1 cellular context compared by ENCODE assay signal in the genomic region with DNA sequence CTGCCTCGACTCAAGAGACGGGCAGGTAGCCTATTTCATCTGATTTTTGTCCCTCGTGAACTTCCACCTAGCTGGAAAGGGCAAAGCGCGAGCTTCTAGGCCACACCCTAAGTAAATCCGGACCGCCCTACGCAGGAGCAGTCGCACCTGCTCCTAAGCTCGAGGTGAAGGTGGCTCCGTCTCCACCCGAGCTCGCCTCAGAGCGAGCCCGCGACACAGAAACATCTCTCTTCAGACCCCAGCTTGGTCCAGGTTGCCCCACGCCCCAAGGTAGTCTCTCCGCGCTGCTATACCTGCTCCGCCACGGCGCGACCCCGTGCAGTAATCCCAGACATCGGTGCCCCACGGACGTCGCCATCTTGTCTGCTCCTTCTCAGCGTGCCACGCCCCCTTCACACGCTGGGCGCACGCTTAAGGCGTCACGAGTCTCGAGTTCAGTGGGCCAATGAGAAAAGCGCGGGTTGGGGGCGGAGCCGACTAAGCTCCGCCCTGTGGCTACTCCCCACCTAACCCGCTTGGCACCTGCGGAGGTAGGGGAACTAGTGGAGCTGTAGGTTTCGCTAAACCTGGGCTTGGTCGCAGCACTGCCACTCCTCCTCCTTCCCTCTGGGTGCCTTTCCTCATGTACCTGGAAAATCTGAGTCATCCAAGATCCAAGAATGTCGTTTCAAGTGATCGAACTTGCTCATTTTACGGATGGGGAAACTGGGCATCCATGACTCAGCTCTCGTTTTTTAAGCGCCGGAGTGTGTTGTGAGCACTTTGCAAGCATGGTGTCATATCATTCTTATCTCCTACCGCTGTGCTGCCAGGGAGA.
TF ChIP-seq lines count a peak whose summit lies in the region.

A gene (minus strand): TSS at position 365 of the 817 bp plus-strand sequence. CDS start 7 bp downstream, at position 358.

TF ChIP-seq in GM23338, 12 proteins besides CTCF, POLR2A, EP300 and RAD21 (continued from another document):
- TF ChIP-seq, protein P1, sequence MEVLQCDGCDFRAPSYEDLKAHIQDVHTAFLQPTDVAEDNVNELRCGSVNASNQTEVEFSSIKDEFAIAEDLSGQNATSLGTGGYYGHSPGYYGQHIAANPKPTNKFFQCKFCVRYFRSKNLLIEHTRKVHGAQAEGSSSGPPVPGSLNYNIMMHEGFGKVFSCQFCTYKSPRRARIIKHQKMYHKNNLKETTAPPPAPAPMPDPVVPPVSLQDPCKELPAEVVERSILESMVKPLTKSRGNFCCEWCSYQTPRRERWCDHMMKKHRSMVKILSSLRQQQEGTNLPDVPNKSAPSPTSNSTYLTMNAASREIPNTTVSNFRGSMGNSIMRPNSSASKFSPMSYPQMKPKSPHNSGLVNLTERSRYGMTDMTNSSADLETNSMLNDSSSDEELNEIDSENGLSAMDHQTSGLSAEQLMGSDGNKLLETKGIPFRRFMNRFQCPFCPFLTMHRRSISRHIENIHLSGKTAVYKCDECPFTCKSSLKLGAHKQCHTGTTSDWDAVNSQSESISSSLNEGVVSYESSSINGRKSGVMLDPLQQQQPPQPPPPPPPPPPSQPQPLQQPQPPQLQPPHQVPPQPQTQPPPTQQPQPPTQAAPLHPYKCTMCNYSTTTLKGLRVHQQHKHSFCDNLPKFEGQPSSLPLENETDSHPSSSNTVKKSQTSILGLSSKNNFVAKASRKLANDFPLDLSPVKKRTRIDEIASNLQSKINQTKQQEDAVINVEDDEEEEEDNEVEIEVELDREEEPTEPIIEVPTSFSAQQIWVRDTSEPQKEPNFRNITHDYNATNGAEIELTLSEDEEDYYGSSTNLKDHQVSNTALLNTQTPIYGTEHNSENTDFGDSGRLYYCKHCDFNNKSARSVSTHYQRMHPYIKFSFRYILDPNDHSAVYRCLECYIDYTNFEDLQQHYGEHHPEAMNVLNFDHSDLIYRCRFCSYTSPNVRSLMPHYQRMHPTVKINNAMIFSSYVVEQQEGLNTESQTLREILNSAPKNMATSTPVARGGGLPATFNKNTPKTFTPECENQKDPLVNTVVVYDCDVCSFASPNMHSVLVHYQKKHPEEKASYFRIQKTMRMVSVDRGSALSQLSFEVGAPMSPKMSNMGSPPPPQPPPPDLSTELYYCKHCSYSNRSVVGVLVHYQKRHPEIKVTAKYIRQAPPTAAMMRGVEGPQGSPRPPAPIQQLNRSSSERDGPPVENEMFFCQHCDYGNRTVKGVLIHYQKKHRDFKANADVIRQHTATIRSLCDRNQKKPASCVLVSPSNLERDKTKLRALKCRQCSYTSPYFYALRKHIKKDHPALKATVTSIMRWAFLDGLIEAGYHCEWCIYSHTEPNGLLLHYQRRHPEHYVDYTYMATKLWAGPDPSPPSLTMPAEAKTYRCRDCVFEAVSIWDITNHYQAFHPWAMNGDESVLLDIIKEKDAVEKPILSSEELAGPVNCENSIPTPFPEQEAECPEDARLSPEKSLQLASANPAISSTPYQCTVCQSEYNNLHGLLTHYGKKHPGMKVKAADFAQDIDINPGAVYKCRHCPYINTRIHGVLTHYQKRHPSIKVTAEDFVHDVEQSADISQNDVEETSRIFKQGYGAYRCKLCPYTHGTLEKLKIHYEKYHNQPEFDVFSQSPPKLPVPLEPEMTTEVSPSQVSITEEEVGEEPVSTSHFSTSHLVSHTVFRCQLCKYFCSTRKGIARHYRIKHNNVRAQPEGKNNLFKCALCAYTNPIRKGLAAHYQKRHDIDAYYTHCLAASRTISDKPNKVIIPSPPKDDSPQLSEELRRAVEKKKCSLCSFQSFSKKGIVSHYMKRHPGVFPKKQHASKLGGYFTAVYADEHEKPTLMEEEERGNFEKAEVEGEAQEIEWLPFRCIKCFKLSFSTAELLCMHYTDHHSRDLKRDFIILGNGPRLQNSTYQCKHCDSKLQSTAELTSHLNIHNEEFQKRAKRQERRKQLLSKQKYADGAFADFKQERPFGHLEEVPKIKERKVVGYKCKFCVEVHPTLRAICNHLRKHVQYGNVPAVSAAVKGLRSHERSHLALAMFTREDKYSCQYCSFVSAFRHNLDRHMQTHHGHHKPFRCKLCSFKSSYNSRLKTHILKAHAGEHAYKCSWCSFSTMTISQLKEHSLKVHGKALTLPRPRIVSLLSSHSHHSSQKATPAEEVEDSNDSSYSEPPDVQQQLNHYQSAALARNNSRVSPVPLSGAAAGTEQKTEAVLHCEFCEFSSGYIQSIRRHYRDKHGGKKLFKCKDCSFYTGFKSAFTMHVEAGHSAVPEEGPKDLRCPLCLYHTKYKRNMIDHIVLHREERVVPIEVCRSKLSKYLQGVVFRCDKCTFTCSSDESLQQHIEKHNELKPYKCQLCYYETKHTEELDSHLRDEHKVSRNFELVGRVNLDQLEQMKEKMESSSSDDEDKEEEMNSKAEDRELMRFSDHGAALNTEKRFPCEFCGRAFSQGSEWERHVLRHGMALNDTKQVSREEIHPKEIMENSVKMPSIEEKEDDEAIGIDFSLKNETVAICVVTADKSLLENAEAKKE (CRISPR knock-in tag; IDR thresholded peaks at IDR 0.05): no peak
- TF ChIP-seq, protein P2, sequence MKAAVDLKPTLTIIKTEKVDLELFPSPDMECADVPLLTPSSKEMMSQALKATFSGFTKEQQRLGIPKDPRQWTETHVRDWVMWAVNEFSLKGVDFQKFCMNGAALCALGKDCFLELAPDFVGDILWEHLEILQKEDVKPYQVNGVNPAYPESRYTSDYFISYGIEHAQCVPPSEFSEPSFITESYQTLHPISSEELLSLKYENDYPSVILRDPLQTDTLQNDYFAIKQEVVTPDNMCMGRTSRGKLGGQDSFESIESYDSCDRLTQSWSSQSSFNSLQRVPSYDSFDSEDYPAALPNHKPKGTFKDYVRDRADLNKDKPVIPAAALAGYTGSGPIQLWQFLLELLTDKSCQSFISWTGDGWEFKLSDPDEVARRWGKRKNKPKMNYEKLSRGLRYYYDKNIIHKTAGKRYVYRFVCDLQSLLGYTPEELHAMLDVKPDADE (IDR thresholded peaks at IDR 0.05): peak; percentile 63; the same call in 1 of the 2 replicates
- TF ChIP-seq JUNB (IDR thresholded peaks at IDR 0.05; ENCODE audit: unreplicated experiment): no peak
- no peak for TF ChIP-seq EZH2phosphoT487 (IDR thresholded peaks at IDR 0.05; ENCODE audit: unreplicated experiment)
